ENCODE assay signal across 16 cellular contexts in genomic region chr1:93155335-93155734, GRCh38. TPM values are rescaled to one million over a fixed set of nuclear protein-coding genes. Genes with fewer than 3 reads are reported as not detected.
A peak's percentile ranks its signal among the peaks of the same experiment; 100 is the strongest.
DNase-seq lines count a peak whose midpoint lies in the region; ATAC-seq, FAIRE-seq and TF ChIP-seq lines count a peak whose summit lies in the region.
"Had no signal": no experiment of that assay in that cellular context is flagged by ENCODE, and none has a peak within 500 bp of the region (broad histone marks: within the 10 kb centered on the region; RNA-seq: fewer than 3 reads in every experiment).

No MANE protein-coding gene starts in this region.

- WGBS in GM23248 (ENCODE audit: low coverage in 1 of 2, low lambda C conversion rate in 2 of 2, missing lambda C conversion rate in 2 of 2), 2 experiments, result 60 to 72% methylated on average over 3 of the region's 3 CpGs

- H3F3A ChIP-seq in GM23248 (ENCODE audit: insufficient read depth), result peaks cover 4% of the 10 kb centered on the region; the same call in 1 of the 2 replicates

- ATAC-seq in CD4-positive, CD25-positive, alpha-beta regulatory T cell (ENCODE audit: low read depth in 2 of 2), result no peak
- peak; percentile 36; the same call in 1 of the 2 replicates for ATAC-seq in WTC11
- no peak for ATAC-seq in foreskin keratinocyte
- ATAC-seq in GM18858 (IDR thresholded peaks at IDR 0.05; ENCODE audit: unreplicated experiment), result no peak
- no peak for ATAC-seq in HG02678 (IDR thresholded peaks at IDR 0.05; ENCODE audit: unreplicated experiment)
- ATAC-seq: lower lobe of right lung had no signal

- CTCF ChIA-PET in WTC11 (lab: Charles Lee), result no interaction called here

- H3K36me3 Mint-ChIP-seq in CD4-positive, CD25-positive, alpha-beta regulatory T cell, result peaks cover 22% of the 10 kb centered on the region
- H3K36me3 Mint-ChIP-seq in WTC11, result peaks cover 11% of the 10 kb centered on the region

- H3K9me2 ChIP-seq in GM23248 (ENCODE audit: insufficient read depth), result no peaks in the 10 kb centered on the region

- no peaks in the 10 kb centered on the region for H3K27me3 ChIP-seq in CD4-positive, CD25-positive, alpha-beta regulatory T cell (ENCODE audit: control insufficient read depth, insufficient read depth, low read length)
- H3K27me3 ChIP-seq in GM23248 (replicated peaks; ENCODE audit: insufficient read depth) (no peaks in the 10 kb centered on the region), foreskin keratinocyte (no peaks in the 10 kb centered on the region)
- H3K27me3 ChIP-seq: brain microvascular endothelial cell had no signal

- no peaks in the 10 kb centered on the region for H4K20me1 ChIP-seq in GM23248 (ENCODE audit: insufficient read depth)

- no peaks in the 10 kb centered on the region for H3K9me3 Mint-ChIP-seq in CD4-positive, CD25-positive, alpha-beta regulatory T cell
- no peaks in the 10 kb centered on the region for H3K9me3 Mint-ChIP-seq in WTC11
- H3K9me3 Mint-ChIP-seq: nephron had no signal

- peaks cover 7% of the 10 kb centered on the region for H3K4me1 ChIP-seq in CD4-positive, CD25-positive, alpha-beta regulatory T cell (ENCODE audit: control insufficient read depth, insufficient read depth, low read length, poor library complexity, severe bottlenecking)
- H3K4me1 ChIP-seq in GM23248 (ENCODE audit: insufficient read depth), result peaks cover 8% of the 10 kb centered on the region
- peaks cover 8% of the 10 kb centered on the region for H3K4me1 ChIP-seq in foreskin keratinocyte
- H3K4me1 ChIP-seq in kidney (ENCODE audit: control insufficient read depth in 1 of 2, insufficient read depth in 1 of 2, low read depth in 1 of 2, low read length in 2 of 2), result no peaks in the 10 kb centered on the region
- H3K4me1 ChIP-seq: lower lobe of right lung had no signal

- intact Hi-C loops in kidney (cut with DNase I), result no loop called here

- no peak overlapping the region for H3K4me3 Mint-ChIP-seq in CD4-positive, CD25-positive, alpha-beta regulatory T cell
- H3K4me3 Mint-ChIP-seq in WTC11, result no peak overlapping the region
- H3K4me3 Mint-ChIP-seq: nephron had no signal

- POLR2A ChIA-PET in WTC11 (lab: Charles Lee), result no interaction called here

- peaks cover 60% of the 10 kb centered on the region for H3K36me3 ChIP-seq in CD4-positive, CD25-positive, alpha-beta regulatory T cell (ENCODE audit: control insufficient read depth, insufficient read depth, low read length)
- H3K36me3 ChIP-seq in GM23248 (ENCODE audit: low read depth) (peaks cover 51% of the 10 kb centered on the region), kidney (ENCODE audit: control insufficient read depth in 1 of 2, insufficient read depth in 2 of 2, low read length in 2 of 2) (peaks cover 3 to 6% of the 10 kb centered on the region in 2 donors)

- peaks cover 4 to 22% (median 12%) of the 10 kb centered on the region in 4 donors for H3K4me1 Mint-ChIP-seq in CD4-positive, CD25-positive, alpha-beta regulatory T cell
- H3K4me1 Mint-ChIP-seq in WTC11, result peaks cover 6% of the 10 kb centered on the region; the same call in 1 of the 2 replicates
- H3K4me1 Mint-ChIP-seq: nephron had no signal

- H3K9ac ChIP-seq in GM23248 (no peak overlapping the region), kidney (ENCODE audit: low read length in 2 of 2) (no peak overlapping the region)

- peaks cover 85% of the 10 kb centered on the region for H3K79me2 ChIP-seq in GM23248 (ENCODE audit: insufficient read depth)

- in situ Hi-C loops in GM23248 (cut with MboI), result no loop called here

- FAIRE-seq in kidney (lab: Jason Lieb, UNC), result no peak

- H3K27ac Mint-ChIP-seq in CD4-positive, CD25-positive, alpha-beta regulatory T cell, result peak overlapping the region; percentile 48 to 78 (median 72)
- no peak overlapping the region for H3K27ac Mint-ChIP-seq in WTC11
- H3K27ac Mint-ChIP-seq: nephron had no signal

- H3K4me2 ChIP-seq in GM23248 (ENCODE audit: unreplicated experiment), result no peak overlapping the region

- H3K9me3 ChIP-seq in CD4-positive, CD25-positive, alpha-beta regulatory T cell (ENCODE audit: control insufficient read depth in 2 of 2, low read length in 2 of 2), result no peaks in the 10 kb centered on the region
- H3K9me3 ChIP-seq in GM23248 (ENCODE audit: low read depth), result no peaks in the 10 kb centered on the region
- no peaks in the 10 kb centered on the region for H3K9me3 ChIP-seq in kidney (ENCODE audit: control insufficient read depth in 1 of 2, low read length in 2 of 2)
- H3K9me3 ChIP-seq: lower lobe of right lung had no signal

- H3K27ac ChIP-seq in CD4-positive, CD25-positive, alpha-beta regulatory T cell (ENCODE audit: insufficient read depth, low read length, poor library complexity, severe bottlenecking), result peak overlapping the region; percentile 33
- H3K27ac ChIP-seq in GM23248, result no peak overlapping the region
- peak overlapping the region; percentile 12 for H3K27ac ChIP-seq in foreskin keratinocyte
- H3K27ac ChIP-seq in kidney (ENCODE audit: low read depth in 2 of 2, low read length in 2 of 2), result no peak overlapping the region
- H3K27ac ChIP-seq: brain microvascular endothelial cell, lower lobe of right lung had no signal

- H3K4me3 ChIP-seq in CD4-positive, CD25-positive, alpha-beta regulatory T cell (ENCODE audit: low read depth, low read length), result no peak overlapping the region
- H3K4me3 ChIP-seq in GM23248 (no peak overlapping the region), kidney (ENCODE audit: low read length in 2 of 2) (no peak overlapping the region)
- H3K4me3 ChIP-seq: lower lobe of right lung had no signal

- peak in 1 of 3 donors; percentile 48 for DNase-seq in CD4-positive, CD25-positive, alpha-beta regulatory T cell
- peak; percentile 15 for DNase-seq in GM23248
- no peak for DNase-seq in WTC11 (ENCODE audit: low spot score)
- peak in 1 of 2 donors; percentile 18 for DNase-seq in foreskin keratinocyte
- DNase-seq in putamen (ENCODE audit: low spot score), result no peak
- DNase-seq in kidney, result no peak
- DNase-seq: activated CD4-positive, alpha-beta T cell treated with anti-CD3 and anti-CD28 coated beads, Interleukin-2, amount 50 U/mL, for 4 hours; activated naive CD4-positive, alpha-beta T cell treated with Interleukin-2 at 50 U/mL for 16 hours; brain microvascular endothelial cell; effector CD8-positive, alpha-beta T cell; lower lobe of right lung; NCI-H1694 treated with DMSO at 0.1 percent for 48 hours; SHP77 treated with DMSO at 0.1 percent for 48 hours had no signal

- no peak overlapping the region for H2AFZ ChIP-seq in GM23248

- no peaks in the 10 kb centered on the region for H3K27me3 Mint-ChIP-seq in CD4-positive, CD25-positive, alpha-beta regulatory T cell
- no peaks in the 10 kb centered on the region for H3K27me3 Mint-ChIP-seq in WTC11 (ENCODE audit: low read depth)

- TF ChIP-seq CTCF in WTC11 (IDR thresholded peaks at IDR 0.05), result no peak
- TF ChIP-seq CTCF in foreskin keratinocyte (conservative IDR thresholded peaks at IDR 0.05), result no peak
- TF ChIP-seq CTCF in kidney (IDR thresholded peaks at IDR 0.05; ENCODE audit: borderline replicate concordance, extremely low read depth, insufficient read depth), result no peak

TF ChIP-seq in WTC11, 78 proteins besides CTCF, POLR2A, EP300 and RAD21 (continues in another document):
- TF ChIP-seq ATF3 (CRISPR knock-in tag; conservative IDR thresholded peaks at IDR 0.05), result no peak
- TF ChIP-seq JAZF1 (CRISPR knock-in tag; IDR thresholded peaks at IDR 0.05), result no peak
- TF ChIP-seq, protein P1, sequence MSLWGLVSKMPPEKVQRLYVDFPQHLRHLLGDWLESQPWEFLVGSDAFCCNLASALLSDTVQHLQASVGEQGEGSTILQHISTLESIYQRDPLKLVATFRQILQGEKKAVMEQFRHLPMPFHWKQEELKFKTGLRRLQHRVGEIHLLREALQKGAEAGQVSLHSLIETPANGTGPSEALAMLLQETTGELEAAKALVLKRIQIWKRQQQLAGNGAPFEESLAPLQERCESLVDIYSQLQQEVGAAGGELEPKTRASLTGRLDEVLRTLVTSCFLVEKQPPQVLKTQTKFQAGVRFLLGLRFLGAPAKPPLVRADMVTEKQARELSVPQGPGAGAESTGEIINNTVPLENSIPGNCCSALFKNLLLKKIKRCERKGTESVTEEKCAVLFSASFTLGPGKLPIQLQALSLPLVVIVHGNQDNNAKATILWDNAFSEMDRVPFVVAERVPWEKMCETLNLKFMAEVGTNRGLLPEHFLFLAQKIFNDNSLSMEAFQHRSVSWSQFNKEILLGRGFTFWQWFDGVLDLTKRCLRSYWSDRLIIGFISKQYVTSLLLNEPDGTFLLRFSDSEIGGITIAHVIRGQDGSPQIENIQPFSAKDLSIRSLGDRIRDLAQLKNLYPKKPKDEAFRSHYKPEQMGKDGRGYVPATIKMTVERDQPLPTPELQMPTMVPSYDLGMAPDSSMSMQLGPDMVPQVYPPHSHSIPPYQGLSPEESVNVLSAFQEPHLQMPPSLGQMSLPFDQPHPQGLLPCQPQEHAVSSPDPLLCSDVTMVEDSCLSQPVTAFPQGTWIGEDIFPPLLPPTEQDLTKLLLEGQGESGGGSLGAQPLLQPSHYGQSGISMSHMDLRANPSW (CRISPR knock-in tag; conservative IDR thresholded peaks at IDR 0.05; ENCODE audit: low read depth), result no peak
- no peak for TF ChIP-seq ZNF219 (CRISPR knock-in tag; IDR thresholded peaks at IDR 0.05; ENCODE audit: borderline replicate concordance)
- no peak for TF ChIP-seq TP53 (CRISPR knock-in tag; IDR thresholded peaks at IDR 0.05)

RNA-seq across cellular contexts. Expression of gene TMED5, which starts 24.9 kb away (rescaled TPM):
- total RNA-seq in CD4-positive, CD25-positive, alpha-beta regulatory T cell, result 52.4 TPM
- 10 to 100 TPM; 30.6 to 38.4 (median 33.2) TPM for polyA plus RNA-seq in CD4-positive, CD25-positive, alpha-beta regulatory T cell
- total RNA-seq in GM23248 (2014; rRNA removed; shearing (Covaris generic)), result 37.4 and 39.0 TPM in 2 replicates
- polyA plus RNA-seq in GM23248 (2016; fragmentation: Nextera tagmentation; extraction: Ambion mirVana) (49.2 and 53.9 TPM in 2 replicates), foreskin keratinocyte (18.0 and 21.5 TPM in 2 replicates), kidney (ENCODE audit: insufficient read depth, low read depth, low replicate concordance) (45.3 TPM)
- total RNA-seq in WTC11 (2021) (25.1 to 28.5 TPM (median 25.6 TPM) in 3 replicates), foreskin keratinocyte (45.7 and 47.7 TPM in 2 replicates), kidney (55.2 TPM)

RNA-seq across cellular contexts. Expression of gene CCDC18, which starts 25.2 kb away (rescaled TPM):
- total RNA-seq in CD4-positive, CD25-positive, alpha-beta regulatory T cell, result 8.8 TPM
- 1 to 10 TPM; 3.6 to 5.3 (median 4.2) TPM for polyA plus RNA-seq in CD4-positive, CD25-positive, alpha-beta regulatory T cell
- 7.8 and 9.7 TPM in 2 replicates for total RNA-seq in GM23248 (2014; rRNA removed; shearing (Covaris generic))
- polyA plus RNA-seq in GM23248 (2016; fragmentation: Nextera tagmentation; extraction: Ambion mirVana) (5.7 and 8.8 TPM in 2 replicates), foreskin keratinocyte (8.1 and 9.1 TPM in 2 replicates), kidney (ENCODE audit: insufficient read depth, low read depth, low replicate concordance) (1.2 TPM)
- total RNA-seq in WTC11 (2021) (21.3 to 24.9 TPM (median 23.0 TPM) in 3 replicates), foreskin keratinocyte (16.3 and 18.8 TPM in 2 replicates), kidney (3.9 TPM)

Comparison
In these comparisons a context has a peak if more than half of its experiments do, and no peak if none do; other contexts are left out.
1. H3K27ac ChIP-seq: peak in CD4-positive, CD25-positive, alpha-beta regulatory T cell (single experiment) and foreskin keratinocyte (single experiment); none in GM23248 (single experiment) and kidney (0 of 2).